27 cellular contexts compared by ENCODE assay signal in genomic region chr2:234313498-234313897, GRCh38.
DNase-seq lines count a peak whose midpoint lies in the region; ATAC-seq and TF ChIP-seq lines count a peak whose summit lies in the region.
"Had no signal": no experiment of that assay in that cellular context is flagged by ENCODE, and none has a peak within 500 bp of the region (broad histone marks: within the 10 kb centered on the region; RNA-seq: fewer than 3 reads in every experiment).

No MANE protein-coding gene starts in this region.

- H2AFZ ChIP-seq in PC-3 (ENCODE audit: low read length) = no peak overlapping the region

- TF ChIP-seq CTCF in progenitor cell of endocrine pancreas (IDR thresholded peaks at IDR 0.05; ENCODE audit: unreplicated experiment) (no peak), PC-3 (conservative IDR thresholded peaks at IDR 0.05; ENCODE audit: low read depth, low read length) (no peak)

- H3K4me3 ChIP-seq in PC-3 (ENCODE audit: low read length) = no peak overlapping the region
- H3K4me3 ChIP-seq: BLaER1 treated with 17β-estradiol and CSF1 and Interleukin-3, amounts not matched to agents 10 nM and 100 nM; colonic mucosa; heart left ventricle had no signal

- POLR2A ChIA-PET in PC-3 (lab: Charles Lee; ENCODE audit: unreplicated experiment) = no interaction called here

- H3K36me3 ChIP-seq in KOPT-K1 (ENCODE audit: insufficient read depth, low read length) (no peaks in the 10 kb centered on the region), PC-3 (ENCODE audit: low read depth, low read length) (no peaks in the 10 kb centered on the region)
- H3K36me3 ChIP-seq: BLaER1 treated with 17β-estradiol and CSF1 and Interleukin-3, amounts not matched to agents 10 nM and 100 nM; colonic mucosa; heart left ventricle; WERI-Rb-1 had no signal

- no peak overlapping the region for H3K4me3 Mint-ChIP-seq in activated naive CD4-positive, alpha-beta T cell treated with anti-CD3 and anti-CD28 coated beads, Interleukin-2, amount 50 U/mL, for 24 hours
- H3K4me3 Mint-ChIP-seq in activated naive CD8-positive, alpha-beta T cell treated with anti-CD3 and anti-CD28 coated beads, Interleukin-2, amount 50 U/mL, for 24 hours = no peak overlapping the region
- no peak overlapping the region for H3K4me3 Mint-ChIP-seq in progenitor cell of endocrine pancreas (ENCODE audit: low read depth)
- H3K4me3 Mint-ChIP-seq: endodermal cell; stimulated activated memory B cell treated with anti-CD40 and anti-IgM and Interleukin-4, amounts not matched to agents 10 μg/mL and 1 μg/mL and 100 μg/mL, for 72 hours had no signal

- H3K9me3 ChIP-seq in KOPT-K1 (ENCODE audit: insufficient read depth, low read length, poor library complexity, severe bottlenecking) (no peaks in the 10 kb centered on the region), PC-3 (ENCODE audit: low read length) (no peaks in the 10 kb centered on the region)
- H3K9me3 ChIP-seq: colonic mucosa, heart left ventricle had no signal

- CTCF ChIA-PET in PC-3 (lab: Charles Lee) = no interaction called here

- no peaks in the 10 kb centered on the region for H3K27me3 ChIP-seq in PC-3 (ENCODE audit: low read length)
- H3K27me3 ChIP-seq: BLaER1 treated with 17β-estradiol and CSF1 and Interleukin-3, amounts not matched to agents 10 nM and 100 nM; colonic mucosa; heart left ventricle had no signal

- BruUV-seq in PC-3 (replicated peaks; lab: Mats Ljungman, UMichigan) = no TSS peak

- H3K27me3 Mint-ChIP-seq in activated naive CD4-positive, alpha-beta T cell treated with anti-CD3 and anti-CD28 coated beads, Interleukin-2, amount 50 U/mL, for 24 hours = no peaks in the 10 kb centered on the region
- H3K27me3 Mint-ChIP-seq in activated naive CD8-positive, alpha-beta T cell treated with anti-CD3 and anti-CD28 coated beads, Interleukin-2, amount 50 U/mL, for 24 hours = no peaks in the 10 kb centered on the region
- H3K27me3 Mint-ChIP-seq in progenitor cell of endocrine pancreas = no peaks in the 10 kb centered on the region
- H3K27me3 Mint-ChIP-seq: stimulated activated memory B cell treated with anti-CD40 and anti-IgM and Interleukin-4, amounts not matched to agents 10 μg/mL and 1 μg/mL and 100 μg/mL, for 72 hours had no signal

- no peaks in the 10 kb centered on the region for H3F3A ChIP-seq in PC-3 (ENCODE audit: low read length, unreplicated experiment)

- no peak for DNase-seq in activated naive CD4-positive, alpha-beta T cell treated with anti-CD3 and anti-CD28 coated beads, Interleukin-2, amount 50 U/mL, for 72 hours (ENCODE audit: low spot score in 2 of 2)
- no peak for DNase-seq in activated naive CD8-positive, alpha-beta T cell treated with anti-CD3 and anti-CD28 coated beads, Interleukin-2, amount 50 U/mL, for 24 hours
- DNase-seq in progenitor cell of endocrine pancreas (ENCODE audit: low spot score, unreplicated experiment) (no peak), PC-3 (no peak), hepatic stellate cell (ENCODE audit: low spot score) (no peak), dedifferentiated amniotic fluid mesenchymal stem cell (ENCODE audit: extremely low spot score) (no peak)
- DNase-seq: activated naive CD4-positive, alpha-beta T cell treated with Interleukin-2 at 50 U/mL for 16 hours; activated T-cell treated with anti-CD3 and anti-CD28 coated beads, Interleukin-2, amount 50 U/mL, for 48 hours; colonic mucosa; endodermal cell; foreskin fibroblast; heart left ventricle; KBM-7; NCI-H1417 treated with DMSO at 0.1 percent for 48 hours; NCI-H2107; NCI-H446; NCI-H774; stimulated activated CD4-positive, alpha-beta T cell treated with anti-CD3 and anti-CD28 coated beads, Interleukin-4, amount 100 ng/mL, for 24 hours; T1000; WERI-Rb-1 had no signal

- H3K4me1 Mint-ChIP-seq in activated naive CD4-positive, alpha-beta T cell treated with anti-CD3 and anti-CD28 coated beads, Interleukin-2, amount 50 U/mL, for 24 hours = peaks cover 44% of the 10 kb centered on the region
- H3K4me1 Mint-ChIP-seq in activated naive CD8-positive, alpha-beta T cell treated with anti-CD3 and anti-CD28 coated beads, Interleukin-2, amount 50 U/mL, for 24 hours = peaks cover 40% of the 10 kb centered on the region
- H3K4me1 Mint-ChIP-seq in progenitor cell of endocrine pancreas (ENCODE audit: low read depth) = peaks cover 1% of the 10 kb centered on the region
- H3K4me1 Mint-ChIP-seq: endodermal cell had no signal

- H4K20me1 ChIP-seq in PC-3 (ENCODE audit: low read length) = no peaks in the 10 kb centered on the region
- H4K20me1 ChIP-seq: BLaER1 treated with 17β-estradiol and CSF1 and Interleukin-3, amounts not matched to agents 10 nM and 100 nM had no signal

- H3K9me2 ChIP-seq in PC-3 (replicated peaks; ENCODE audit: low read length) = no peaks in the 10 kb centered on the region

- ATAC-seq in activated naive CD4-positive, alpha-beta T cell treated with anti-CD3 and anti-CD28 coated beads, Interleukin-2, amount 50 U/mL, for 72 hours = no peak
- ATAC-seq in activated naive CD8-positive, alpha-beta T cell treated with anti-CD3 and anti-CD28 coated beads, Interleukin-2, amount 50 U/mL, for 24 hours = no peak
- no peak for ATAC-seq in PC-3
- ATAC-seq: esophagus mucosa; HCT116; heart left ventricle; sciatic nerve; stimulated activated memory B cell treated with anti-CD40 and anti-IgM and Interleukin-4, amounts not matched to agents 10 μg/mL and 1 μg/mL and 100 μg/mL, for 72 hours had no signal

- no peaks in the 10 kb centered on the region for H3K79me2 ChIP-seq in PC-3 (ENCODE audit: low read length)

- H3K27ac Mint-ChIP-seq in activated naive CD4-positive, alpha-beta T cell treated with anti-CD3 and anti-CD28 coated beads, Interleukin-2, amount 50 U/mL, for 24 hours = peak overlapping the region; percentile 38
- peak overlapping the region in 1 of 2 donors; percentile 26 for H3K27ac Mint-ChIP-seq in activated naive CD4-positive, alpha-beta T cell treated with anti-CD3 and anti-CD28 coated beads, Interleukin-2, amount 50 U/mL, for 72 hours
- peak overlapping the region; percentile 10 for H3K27ac Mint-ChIP-seq in activated naive CD8-positive, alpha-beta T cell treated with anti-CD3 and anti-CD28 coated beads, Interleukin-2, amount 50 U/mL, for 24 hours
- H3K27ac Mint-ChIP-seq in progenitor cell of endocrine pancreas = peak overlapping the region; percentile 36
- H3K27ac Mint-ChIP-seq: endodermal cell; stimulated activated memory B cell treated with anti-CD40 and anti-IgM and Interleukin-4, amounts not matched to agents 10 μg/mL and 1 μg/mL and 100 μg/mL, for 72 hours had no signal

- H3K4me2 ChIP-seq in PC-3 (ENCODE audit: low read length) = no peak overlapping the region

- peak overlapping the region; percentile 11 for H3K27ac ChIP-seq in KOPT-K1 (ENCODE audit: low read depth, low read length, poor library complexity, severe bottlenecking)
- no peak overlapping the region for H3K27ac ChIP-seq in PC-3 (ENCODE audit: low read length)
- H3K27ac ChIP-seq: BLaER1 treated with 17β-estradiol and CSF1 and Interleukin-3, amounts not matched to agents 10 nM and 100 nM; colonic mucosa; heart left ventricle; WERI-Rb-1 had no signal

- no peaks in the 10 kb centered on the region for H3K36me3 Mint-ChIP-seq in activated naive CD4-positive, alpha-beta T cell treated with anti-CD3 and anti-CD28 coated beads, Interleukin-2, amount 50 U/mL, for 24 hours
- H3K36me3 Mint-ChIP-seq in activated naive CD4-positive, alpha-beta T cell treated with anti-CD3 and anti-CD28 coated beads, Interleukin-2, amount 50 U/mL, for 72 hours = peaks cover 4 to 20% of the 10 kb centered on the region in 2 donors
- peaks cover 9% of the 10 kb centered on the region for H3K36me3 Mint-ChIP-seq in activated naive CD8-positive, alpha-beta T cell treated with anti-CD3 and anti-CD28 coated beads, Interleukin-2, amount 50 U/mL, for 24 hours (ENCODE audit: low read depth)
- no peaks in the 10 kb centered on the region for H3K36me3 Mint-ChIP-seq in progenitor cell of endocrine pancreas (ENCODE audit: insufficient read depth)
- H3K36me3 Mint-ChIP-seq: stimulated activated memory B cell treated with anti-CD40 and anti-IgM and Interleukin-4, amounts not matched to agents 10 μg/mL and 1 μg/mL and 100 μg/mL, for 72 hours had no signal

- H3K9ac ChIP-seq in PC-3 (ENCODE audit: low read length) = no peak overlapping the region
- H3K9ac ChIP-seq: BLaER1 treated with 17β-estradiol and CSF1 and Interleukin-3, amounts not matched to agents 10 nM and 100 nM had no signal

- H3K4me1 ChIP-seq in PC-3 (ENCODE audit: insufficient read depth, low read length) = peaks cover 9% of the 10 kb centered on the region
- H3K4me1 ChIP-seq: colonic mucosa had no signal

- peaks cover 4% of the 10 kb centered on the region for H3K9me3 Mint-ChIP-seq in activated naive CD4-positive, alpha-beta T cell treated with anti-CD3 and anti-CD28 coated beads, Interleukin-2, amount 50 U/mL, for 24 hours
- peaks cover 4 to 15% of the 10 kb centered on the region in 2 donors for H3K9me3 Mint-ChIP-seq in activated naive CD4-positive, alpha-beta T cell treated with anti-CD3 and anti-CD28 coated beads, Interleukin-2, amount 50 U/mL, for 72 hours
- H3K9me3 Mint-ChIP-seq in activated naive CD8-positive, alpha-beta T cell treated with anti-CD3 and anti-CD28 coated beads, Interleukin-2, amount 50 U/mL, for 24 hours = peaks cover 12% of the 10 kb centered on the region
- peaks cover 2% of the 10 kb centered on the region for H3K9me3 Mint-ChIP-seq in progenitor cell of endocrine pancreas (ENCODE audit: low read depth)
- H3K9me3 Mint-ChIP-seq: endodermal cell had no signal

- intact Hi-C loops in PC-3 (cut with micrococcal nuclease) = no loop called here
